1 cellular context compared by ENCODE assay signal in genomic region chr3:126537116-126537729, GRCh38.
TF ChIP-seq lines count a peak whose summit lies in the region.

No MANE protein-coding gene starts in this region.

TF ChIP-seq in IMR-90, 13 proteins besides CTCF, POLR2A, EP300 and RAD21:
- TF ChIP-seq RFX5 (IDR thresholded peaks at IDR 0.05; ENCODE audit: low read depth, low read length) (no peak), CHD1 (IDR thresholded peaks at IDR 0.05; ENCODE audit: low read depth, low read length) (no peak), FOS (IDR thresholded peaks at IDR 0.05; ENCODE audit: low read depth, low read length) (no peak), SMC3 (IDR thresholded peaks at IDR 0.05; ENCODE audit: low read depth, low read length) (no peak), RCOR1 (IDR thresholded peaks at IDR 0.05; ENCODE audit: insufficient replicate concordance, low read length) (no peak), ELK1 (IDR thresholded peaks at IDR 0.05; ENCODE audit: borderline replicate concordance, low read depth, low read length) (no peak), BHLHE40 (IDR thresholded peaks at IDR 0.05; ENCODE audit: low read depth, low read length) (no peak), MAFK (IDR thresholded peaks at IDR 0.05; ENCODE audit: low read depth, low read length) (no peak), NFE2L2 (IDR thresholded peaks at IDR 0.05; ENCODE audit: low read depth, low read length) (no peak), CEBPB (IDR thresholded peaks at IDR 0.05; ENCODE audit: low read depth, low read length) (no peak), MXI1 (IDR thresholded peaks at IDR 0.05; ENCODE audit: borderline replicate concordance, low read depth, low read length) (no peak), MAZ (IDR thresholded peaks at IDR 0.05; ENCODE audit: borderline replicate concordance, low read depth, low read length) (no peak)
- TF ChIP-seq, protein P1, sequence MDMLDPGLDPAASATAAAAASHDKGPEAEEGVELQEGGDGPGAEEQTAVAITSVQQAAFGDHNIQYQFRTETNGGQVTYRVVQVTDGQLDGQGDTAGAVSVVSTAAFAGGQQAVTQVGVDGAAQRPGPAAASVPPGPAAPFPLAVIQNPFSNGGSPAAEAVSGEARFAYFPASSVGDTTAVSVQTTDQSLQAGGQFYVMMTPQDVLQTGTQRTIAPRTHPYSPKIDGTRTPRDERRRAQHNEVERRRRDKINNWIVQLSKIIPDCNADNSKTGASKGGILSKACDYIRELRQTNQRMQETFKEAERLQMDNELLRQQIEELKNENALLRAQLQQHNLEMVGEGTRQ (IDR thresholded peaks at IDR 0.05; ENCODE audit: low read depth, low read length), result no peak
TF ChIP-seq in IMR-90: peak in this region for 0.
